Comparison of ENCODE assay signal across 8 cellular contexts in the genomic region with DNA sequence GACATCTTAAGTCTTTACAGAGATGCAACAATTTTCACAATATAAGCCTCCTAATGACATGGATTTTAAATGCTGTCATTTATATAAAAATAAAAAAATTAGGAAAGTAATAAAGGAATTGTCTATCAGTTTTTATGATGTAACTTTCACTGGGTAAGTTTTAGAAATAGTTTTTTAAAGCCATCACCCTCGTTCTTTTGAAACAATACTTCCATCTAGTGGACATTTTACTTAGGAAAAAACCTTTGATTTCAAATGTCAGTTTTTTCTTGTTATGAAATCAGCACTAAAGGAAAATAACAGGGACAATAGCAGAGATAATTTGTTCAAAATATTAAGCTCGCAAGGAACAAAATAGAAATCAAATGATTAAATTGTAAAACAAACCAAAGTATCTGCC. TPM values are rescaled to one million over a fixed set of nuclear protein-coding genes. Genes with fewer than 3 reads are reported as not detected.
A peak's percentile ranks its signal among the peaks of the same experiment; 100 is the strongest.
DNase-seq lines count a peak whose midpoint lies in the region; ATAC-seq, FAIRE-seq and TF ChIP-seq lines count a peak whose summit lies in the region.

No MANE protein-coding gene starts in this region.

- no peaks in the 10 kb centered on the region for H3K27me3 ChIP-seq in GM12878 (replicated peaks in 1 of 2; ENCODE audit: control insufficient read depth in 2 of 2, insufficient read depth in 2 of 2, low read length in 1 of 2)
- no peaks in the 10 kb centered on the region for H3K27me3 ChIP-seq in lower lobe of right lung (ENCODE audit: low read depth)
- H3K27me3 ChIP-seq in right cardiac atrium (ENCODE audit: control insufficient read depth, insufficient read depth) = no peaks in the 10 kb centered on the region

- intact Hi-C loops in GM12878 (cut with micrococcal nuclease; ENCODE audit: unreplicated experiment) = loop anchor here (5.0 kb wide), 2 partner anchors 379 to 939 kb away; no protein-coding TSS in a partner anchor
- intact Hi-C loops in lower lobe of right lung (cut with DNase I) = loop anchor here (5.0 kb wide), 1 partner anchor 939 kb away; no protein-coding TSS in a partner anchor
- intact Hi-C loops in right cardiac atrium (cut with DNase I) = loop anchor here (5.0 to 10.0 kb wide), 4 partner anchors 382 to 1022 kb away; no protein-coding TSS in a partner anchor

- BruUV-seq in GM12878 (replicated peaks; lab: Mats Ljungman, UMichigan) = no TSS peak

- H3K27ac ChIP-seq in GM12878 (ENCODE audit: control insufficient read depth, insufficient read depth) (no peak overlapping the region), lower lobe of right lung (no peak overlapping the region), right cardiac atrium (ENCODE audit: low read length) (no peak overlapping the region)

- CTCF ChIA-PET in GM12878 (lab: Yijun Ruan, JAX) = no interaction called here

- TF ChIP-seq CTCF in D721Med (IDR thresholded peaks at IDR 0.05; ENCODE audit: insufficient read depth, missing control alignments) (peak; percentile 68), GM12878 (IDR thresholded peaks at IDR 0.05 in 2 of 3, conservative IDR thresholded peaks at IDR 0.05 in 1 of 3; ENCODE audit: control insufficient read depth in 2 of 3, extremely low read depth in 1 of 3, insufficient read depth in 1 of 3, low read depth in 3 of 3, low read length in 3 of 3) (peak; percentile 1 to 41 (median 36); a peak in 3 of 6 replicates), lower lobe of right lung (IDR thresholded peaks at IDR 0.05) (peak; percentile 53)

- no peaks in the 10 kb centered on the region for H3K9me3 ChIP-seq in GM12878 (replicated peaks; ENCODE audit: control insufficient read depth, insufficient read depth, low read length)
- no peaks in the 10 kb centered on the region for H3K9me3 ChIP-seq in lower lobe of right lung
- no peaks in the 10 kb centered on the region for H3K9me3 ChIP-seq in right cardiac atrium (ENCODE audit: control insufficient read depth, low read length)

- no peaks in the 10 kb centered on the region for H3K79me2 ChIP-seq in GM12878 (ENCODE audit: control insufficient read depth, insufficient read depth, low read length)

- H3K4me1 ChIP-seq in GM12878 (ENCODE audit: control insufficient read depth, insufficient read depth, low read length) (no peaks in the 10 kb centered on the region), lower lobe of right lung (peaks cover 8% of the 10 kb centered on the region), right cardiac atrium (ENCODE audit: control insufficient read depth, insufficient read depth, low read length) (no peaks in the 10 kb centered on the region)

- POLR2A ChIA-PET in GM12878 (lab: Charles Lee) = no interaction called here

- no peak for ATAC-seq in GM12878
- peak in 1 of 2 donors; percentile 73 for ATAC-seq in lower lobe of right lung
- ATAC-seq in HG02571 (IDR thresholded peaks at IDR 0.05; ENCODE audit: unreplicated experiment) = no peak
- ATAC-seq in HG03457 (IDR thresholded peaks at IDR 0.05; ENCODE audit: unreplicated experiment) = no peak
- ATAC-seq in right cardiac atrium = no peak

- no peak overlapping the region for H3K4me2 ChIP-seq in GM12878 (ENCODE audit: control insufficient read depth, insufficient read depth)

- TF ChIP-seq POLR2A in GM12878 (IDR thresholded peaks at IDR 0.05; ENCODE audit: low read depth, low read length) = no peak

- peak; percentile 55 for TF ChIP-seq RAD21 in GM12878 (IDR thresholded peaks at IDR 0.05; ENCODE audit: insufficient read depth, low read depth, low read length)

- no peaks in the 10 kb centered on the region for H4K20me1 ChIP-seq in GM12878 (ENCODE audit: control insufficient read depth, insufficient read depth)

- RAD21 ChIA-PET in GM12878 (lab: Charles Lee; ENCODE audit: unreplicated experiment) = no interaction called here

- TF ChIP-seq EP300 in GM12878 (IDR thresholded peaks at IDR 0.05; ENCODE audit: borderline replicate concordance in 1 of 2, control insufficient read depth in 1 of 2, low read depth in 2 of 2, low read length in 2 of 2) = no peak

- DNase-seq in D721Med (ENCODE audit: insufficient read length, low spot score) (no peak), M059J (ENCODE audit: low read depth) (peak; percentile 15), GM12878 (ENCODE audit: low read depth, low spot score) (no peak), lower lobe of right lung (no peak), NCI-H2196 treated with DMSO at 0.1 percent for 48 hours (lab: John Stamatoyannopoulos, UW; ENCODE audit: unreplicated experiment) (no peak), right cardiac atrium (no peak)

- H3K9ac ChIP-seq in GM12878 (ENCODE audit: control insufficient read depth, insufficient read depth, low read length) = no peak overlapping the region

- H2AFZ ChIP-seq in GM12878 (ENCODE audit: control insufficient read depth, low read depth, low read length) = no peak overlapping the region

- H3K4me3 ChIP-seq in GM12878 (no peak overlapping the region), lower lobe of right lung (no peak overlapping the region), right cardiac atrium (ENCODE audit: low read length) (no peak overlapping the region)

- WGBS in GM12878 (ENCODE audit: insufficient coverage, insufficient replicate concordance, low lambda C conversion rate, missing lambda C conversion rate) = 4% methylated on average over 2 of the region's 2 CpGs
- 18% methylated on average over 2 of the region's 2 CpGs for WGBS in right cardiac atrium

- FAIRE-seq in D721Med (lab: Jason Lieb, UNC) (peak; percentile 75), GM12878 (lab: Jason Lieb, UNC) (peak; percentile 84)

- SMC1A ChIA-PET in GM12878 (lab: Charles Lee; ENCODE audit: uncharacterized antibody, unreplicated experiment) = no interaction called here

- H3K36me3 ChIP-seq in GM12878 (ENCODE audit: control insufficient read depth in 2 of 2, insufficient read depth in 2 of 2, low read length in 1 of 2) (no peaks in the 10 kb centered on the region), lower lobe of right lung (no peaks in the 10 kb centered on the region)

- in situ Hi-C loops in GM12878 (cut with MboI) = loop anchor here (10.0 kb wide), 2 partner anchors 942 to 1022 kb away; no protein-coding TSS in a partner anchor

TF ChIP-seq in GM12878, 131 proteins besides CTCF, POLR2A, EP300 and RAD21:
- TF ChIP-seq POLR2AphosphoS5 (IDR thresholded peaks at IDR 0.05; ENCODE audit: low read length) (no peak), KLF5 (IDR thresholded peaks at IDR 0.05; ENCODE audit: partially characterized antibody) (no peak), IRF4 (IDR thresholded peaks at IDR 0.05; ENCODE audit: low read depth, low read length) (no peak), SMC3 (IDR thresholded peaks at IDR 0.05; ENCODE audit: borderline replicate concordance, low read length) (peak; percentile 29; the same call in 1 of the 2 replicates), SUPT20H (IDR thresholded peaks at IDR 0.05; ENCODE audit: borderline replicate concordance, control insufficient read depth, low read depth, low read length) (no peak), FOXK2 (IDR thresholded peaks at IDR 0.05) (no peak)
- TF ChIP-seq, protein P1, sequence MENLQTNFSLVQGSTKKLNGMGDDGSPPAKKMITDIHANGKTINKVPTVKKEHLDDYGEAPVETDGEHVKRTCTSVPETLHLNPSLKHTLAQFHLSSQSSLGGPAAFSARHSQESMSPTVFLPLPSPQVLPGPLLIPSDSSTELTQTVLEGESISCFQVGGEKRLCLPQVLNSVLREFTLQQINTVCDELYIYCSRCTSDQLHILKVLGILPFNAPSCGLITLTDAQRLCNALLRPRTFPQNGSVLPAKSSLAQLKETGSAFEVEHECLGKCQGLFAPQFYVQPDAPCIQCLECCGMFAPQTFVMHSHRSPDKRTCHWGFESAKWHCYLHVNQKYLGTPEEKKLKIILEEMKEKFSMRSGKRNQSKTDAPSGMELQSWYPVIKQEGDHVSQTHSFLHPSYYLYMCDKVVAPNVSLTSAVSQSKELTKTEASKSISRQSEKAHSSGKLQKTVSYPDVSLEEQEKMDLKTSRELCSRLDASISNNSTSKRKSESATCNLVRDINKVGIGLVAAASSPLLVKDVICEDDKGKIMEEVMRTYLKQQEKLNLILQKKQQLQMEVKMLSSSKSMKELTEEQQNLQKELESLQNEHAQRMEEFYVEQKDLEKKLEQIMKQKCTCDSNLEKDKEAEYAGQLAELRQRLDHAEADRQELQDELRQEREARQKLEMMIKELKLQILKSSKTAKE (IDR thresholded peaks at IDR 0.05; ENCODE audit: low read depth, poor library complexity, severe bottlenecking) = no peak
TF ChIP-seq in GM12878: peak in this region for 1.

RNA-seq across cellular contexts. Expression of gene NDNF, which starts 24.3 kb away (rescaled TPM):
- total RNA-seq in M059J (2014; rRNA removed; shearing (Covaris generic)) = 0.37 TPM in 1 of 2 replicates, not detected in the other
- not detected in 2 replicates for total RNA-seq in GM12878 (2013; cell fraction: nucleolus; rRNA removed)
- total RNA-seq in GM12878 (2014; rRNA removed) = not detected in 2 replicates
- total RNA-seq in GM12878 (2014; rRNA removed; fragmentation: Illumina TruSeq; extraction: Trizol) = not detected in 2 replicates
- total RNA-seq in GM12878 (2021) = 0.08 and 0.26 TPM in 2 replicates
- polyA plus RNA-seq in GM12878 (2011; ENCODE audit: low read depth) = not detected
- polyA plus RNA-seq in GM12878 (2011; rRNA removed) = not detected in 2 replicates
- not detected in 2 replicates for polyA plus RNA-seq in GM12878 (2011; cell fraction: cytosol; rRNA removed)
- polyA plus RNA-seq in GM12878 (2011; cell fraction: nucleus; rRNA removed) = not detected in 2 replicates
- polyA plus RNA-seq in GM12878 (2012) = not detected in 2 replicates
- polyA plus RNA-seq in GM12878 (2014; fragmentation: Illumina TruSeq; extraction: Trizol) = not detected in 2 replicates
- not detected for polyA plus RNA-seq in GM12878 (2014; fragmentation: Nextera tagmentation; extraction: Ambion mirVana)
- not detected in 2 replicates for polyA plus RNA-seq in GM12878 (2014; rRNA removed)
- not detected for polyA plus RNA-seq in GM12878 (2016; fragmentation: Nextera tagmentation; extraction: Ambion mirVana)
- polyA minus RNA-seq in GM12878 (2011; rRNA and poly(A)+ RNA removed) = not detected in 2 replicates
- not detected in 2 replicates for polyA minus RNA-seq in GM12878 (2011; cell fraction: cytosol; rRNA and poly(A)+ RNA removed)
- polyA minus RNA-seq in GM12878 (2011; cell fraction: nucleus; rRNA and poly(A)+ RNA removed) = not detected in 2 replicates
- 108 TPM for total RNA-seq in lower lobe of right lung
- 1 to 10 TPM in 3 of 4 donors, under 1 TPM in 1; 0.50 to 6.3 (median 2.3) TPM for total RNA-seq in right cardiac atrium
- polyA plus RNA-seq in right cardiac atrium = 2.5 TPM

Comparison
In these comparisons a context has a peak if more than half of its experiments do, and no peak if none do; other contexts are left out.
1. RNA of gene NDNF, which starts 24.3 kb away (total RNA-seq): 108 TPM in lower lobe of right lung (single experiment); 0.50 to 6.3 TPM in right cardiac atrium, 0.37 TPM in M059J and 0.08 to 0.26 TPM in GM12878; every median in the first group is over 10 times any median in the second.
2. Peak in every context shown above with its lines, with median percentiles within 50 percentile points of each other: CTCF ChIP-seq.